10 cellular contexts compared by ENCODE assay signal in the genomic region with DNA sequence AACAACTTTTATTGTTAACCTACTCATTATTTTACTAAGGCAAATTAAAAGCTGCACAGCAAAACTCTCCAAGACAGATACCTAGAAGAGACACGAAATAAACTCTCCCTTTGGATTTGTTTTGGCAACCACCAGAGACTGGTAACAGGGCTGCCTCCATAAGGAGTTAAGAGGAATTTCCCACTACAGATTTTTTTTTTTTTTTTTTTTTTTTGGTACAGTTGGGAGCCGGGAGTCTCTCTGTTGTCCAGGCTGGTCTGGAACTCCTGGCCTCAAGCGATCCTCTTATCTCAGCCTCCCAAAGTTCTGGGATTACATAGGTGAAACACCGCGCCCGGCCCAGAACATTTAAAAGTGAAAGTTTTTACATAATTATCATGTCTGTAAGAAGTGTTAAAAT.
DNase-seq lines count a peak whose midpoint lies in the region; ATAC-seq and TF ChIP-seq lines count a peak whose summit lies in the region.
"Had no signal": no experiment of that assay in that cellular context is flagged by ENCODE, and none has a peak within 500 bp of the region (broad histone marks: within the 10 kb centered on the region; RNA-seq: fewer than 3 reads in every experiment).

No MANE protein-coding gene starts in this region.

- no peak overlapping the region for H3K4me3 ChIP-seq in HEK293 (ENCODE audit: low read depth, low read length)
- H3K4me3 ChIP-seq in ascending aorta = peak overlapping the region; percentile 70 to 93
- peak overlapping the region; percentile 94 for H3K4me3 ChIP-seq in thoracic aorta
- no peak overlapping the region for H3K4me3 ChIP-seq in effector memory CD4-positive, alpha-beta T cell (ENCODE audit: insufficient read depth, low read depth, low read length, poor library complexity, severe bottlenecking)

- intact Hi-C loops in ascending aorta (cut with DNase I) = no loop called here

- H3K36me3 ChIP-seq in HEK293 (ENCODE audit: control insufficient read depth in 2 of 2, insufficient read depth in 1 of 2, low read length in 2 of 2) = no peaks in the 10 kb centered on the region; a peak in 1 of 3 replicates
- no peaks in the 10 kb centered on the region for H3K36me3 ChIP-seq in ascending aorta
- H3K36me3 ChIP-seq in thoracic aorta = no peaks in the 10 kb centered on the region
- no peaks in the 10 kb centered on the region for H3K36me3 ChIP-seq in effector memory CD4-positive, alpha-beta T cell (ENCODE audit: control insufficient read depth, insufficient read depth, low read length)

- H3K27me3 ChIP-seq in ascending aorta (no peaks in the 10 kb centered on the region), thoracic aorta (replicated peaks; ENCODE audit: insufficient read depth) (no peaks in the 10 kb centered on the region)
- H3K27me3 ChIP-seq in effector memory CD4-positive, alpha-beta T cell (replicated peaks; ENCODE audit: control insufficient read depth, insufficient read depth, low read length, poor library complexity, severe bottlenecking) = no peaks in the 10 kb centered on the region

- TF ChIP-seq CTCF in HEK293 (tag by site-specific recombination; IDR thresholded peaks at IDR 0.05) = no peak
- no peak for TF ChIP-seq CTCF in ascending aorta (IDR thresholded peaks at IDR 0.05)
- TF ChIP-seq CTCF in thoracic aorta (IDR thresholded peaks at IDR 0.05) = no peak

- H3K27ac ChIP-seq in HEK293 (ENCODE audit: extremely low read depth, low read depth, low read length) (no peak overlapping the region), ascending aorta (peak overlapping the region; percentile 84 to 98), thoracic aorta (peak overlapping the region; percentile 92 to 94)
- no peak overlapping the region for H3K27ac ChIP-seq in effector memory CD4-positive, alpha-beta T cell (ENCODE audit: insufficient read depth, low read length, poor library complexity, severe bottlenecking)

- H3K9me3 ChIP-seq in HEK293 (ENCODE audit: control insufficient read depth, insufficient read depth, low read depth, low read length) (no peaks in the 10 kb centered on the region), ascending aorta (no peaks in the 10 kb centered on the region), thoracic aorta (no peaks in the 10 kb centered on the region)
- no peaks in the 10 kb centered on the region for H3K9me3 ChIP-seq in effector memory CD4-positive, alpha-beta T cell (ENCODE audit: control insufficient read depth, low read length)

- H3K4me1 ChIP-seq in HEK293 (ENCODE audit: control insufficient read depth, insufficient read depth, low read length) (peaks cover 19% of the 10 kb centered on the region), ascending aorta (peaks cover 4 to 19% of the 10 kb centered on the region in 2 donors), thoracic aorta (ENCODE audit: control insufficient read depth in 1 of 2, low read depth in 2 of 2) (peaks cover 0 to 34% of the 10 kb centered on the region in 2 donors)
- peaks cover 3% of the 10 kb centered on the region for H3K4me1 ChIP-seq in effector memory CD4-positive, alpha-beta T cell (ENCODE audit: control insufficient read depth, insufficient read depth, low read length, poor library complexity, severe bottlenecking)

- POLR2A ChIA-PET in HEK293 (lab: Yijun Ruan, JAX) = interaction anchor here (0.7 to 1.6 kb wide), 2 partner anchors 14 to 203 kb away, joined by 4 to 8 read pairs; no protein-coding TSS in a partner anchor

- no peak for DNase-seq in ascending aorta (ENCODE audit: low spot score in 2 of 2)
- peak; percentile 40 for DNase-seq in kidney tubule cell (ENCODE audit: low spot score)
- no peak for DNase-seq in thoracic aorta (ENCODE audit: low spot score)
- DNase-seq in effector memory CD4-positive, alpha-beta T cell = no peak
- DNase-seq in GOT3 (lab: John Stamatoyannopoulos, UW) = no peak
- DNase-seq: NCI-H1092 treated with DMSO at 0.1 percent for 48 hours; right cardiac atrium; stimulated activated naive B cell treated with anti-CD40 and anti-IgM and Interleukin-4, amounts not matched to agents 10 μg/mL and 1 μg/mL and 100 μg/mL, for 72 hours had no signal

- CTCF ChIA-PET in HEK293 (lab: Yijun Ruan, JAX) = interaction anchor here (0.6 to 0.8 kb wide), 4 partner anchors 120 to 480 kb away, joined by 3 to 4 read pairs (median 3); no protein-coding TSS in a partner anchor

- ATAC-seq in thoracic aorta (ENCODE audit: insufficient number of reproducible peaks, low FRiP score, low read depth) (no peak), GM19467 (IDR thresholded peaks at IDR 0.05; ENCODE audit: unreplicated experiment) (no peak)
- ATAC-seq: right cardiac atrium; stimulated activated naive B cell treated with anti-CD40 and anti-IgM and Interleukin-4, amounts not matched to agents 10 μg/mL and 1 μg/mL and 100 μg/mL, for 72 hours had no signal

TF ChIP-seq in HEK293, 187 proteins besides CTCF, POLR2A, EP300 and RAD21 (continues in another document):
- TF ChIP-seq ZFP41 (tag by site-specific recombination; IDR thresholded peaks at IDR 0.05; ENCODE audit: borderline replicate concordance) (no peak), ZNF548 (tag by site-specific recombination; IDR thresholded peaks at IDR 0.05) (no peak), ZNF174 (tag by site-specific recombination; IDR thresholded peaks at IDR 0.05) (no peak), ZXDB (tag by site-specific recombination; IDR thresholded peaks at IDR 0.05) (no peak), ZNF202 (tag by site-specific recombination; IDR thresholded peaks at IDR 0.05; ENCODE audit: borderline replicate concordance) (no peak), ZNF664 (tag by site-specific recombination; IDR thresholded peaks at IDR 0.05) (peak; percentile 37; the same call in 1 of the 2 replicates), BCL11B (tag by site-specific recombination; IDR thresholded peaks at IDR 0.05; ENCODE audit: low read depth) (no peak), ZFP69B (tag by site-specific recombination; IDR thresholded peaks at IDR 0.05) (no peak), ZNF114 (tag by site-specific recombination; IDR thresholded peaks at IDR 0.05) (no peak)
- TF ChIP-seq, protein P1, sequence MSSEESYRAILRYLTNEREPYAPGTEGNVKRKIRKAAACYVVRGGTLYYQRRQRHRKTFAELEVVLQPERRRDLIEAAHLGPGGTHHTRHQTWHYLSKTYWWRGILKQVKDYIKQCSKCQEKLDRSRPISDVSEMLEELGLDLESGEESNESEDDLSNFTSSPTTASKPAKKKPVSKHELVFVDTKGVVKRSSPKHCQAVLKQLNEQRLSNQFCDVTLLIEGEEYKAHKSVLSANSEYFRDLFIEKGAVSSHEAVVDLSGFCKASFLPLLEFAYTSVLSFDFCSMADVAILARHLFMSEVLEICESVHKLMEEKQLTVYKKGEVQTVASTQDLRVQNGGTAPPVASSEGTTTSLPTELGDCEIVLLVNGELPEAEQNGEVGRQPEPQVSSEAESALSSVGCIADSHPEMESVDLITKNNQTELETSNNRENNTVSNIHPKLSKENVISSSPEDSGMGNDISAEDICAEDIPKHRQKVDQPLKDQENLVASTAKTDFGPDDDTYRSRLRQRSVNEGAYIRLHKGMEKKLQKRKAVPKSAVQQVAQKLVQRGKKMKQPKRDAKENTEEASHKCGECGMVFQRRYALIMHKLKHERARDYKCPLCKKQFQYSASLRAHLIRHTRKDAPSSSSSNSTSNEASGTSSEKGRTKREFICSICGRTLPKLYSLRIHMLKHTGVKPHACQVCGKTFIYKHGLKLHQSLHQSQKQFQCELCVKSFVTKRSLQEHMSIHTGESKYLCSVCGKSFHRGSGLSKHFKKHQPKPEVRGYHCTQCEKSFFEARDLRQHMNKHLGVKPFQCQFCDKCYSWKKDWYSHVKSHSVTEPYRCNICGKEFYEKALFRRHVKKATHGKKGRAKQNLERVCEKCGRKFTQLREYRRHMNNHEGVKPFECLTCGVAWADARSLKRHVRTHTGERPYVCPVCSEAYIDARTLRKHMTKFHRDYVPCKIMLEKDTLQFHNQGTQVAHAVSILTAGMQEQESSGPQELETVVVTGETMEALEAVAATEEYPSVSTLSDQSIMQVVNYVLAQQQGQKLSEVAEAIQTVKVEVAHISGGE (tag by site-specific recombination; conservative IDR thresholded peaks at IDR 0.05; ENCODE audit: low read depth) = no peak
- TF ChIP-seq, protein P2, sequence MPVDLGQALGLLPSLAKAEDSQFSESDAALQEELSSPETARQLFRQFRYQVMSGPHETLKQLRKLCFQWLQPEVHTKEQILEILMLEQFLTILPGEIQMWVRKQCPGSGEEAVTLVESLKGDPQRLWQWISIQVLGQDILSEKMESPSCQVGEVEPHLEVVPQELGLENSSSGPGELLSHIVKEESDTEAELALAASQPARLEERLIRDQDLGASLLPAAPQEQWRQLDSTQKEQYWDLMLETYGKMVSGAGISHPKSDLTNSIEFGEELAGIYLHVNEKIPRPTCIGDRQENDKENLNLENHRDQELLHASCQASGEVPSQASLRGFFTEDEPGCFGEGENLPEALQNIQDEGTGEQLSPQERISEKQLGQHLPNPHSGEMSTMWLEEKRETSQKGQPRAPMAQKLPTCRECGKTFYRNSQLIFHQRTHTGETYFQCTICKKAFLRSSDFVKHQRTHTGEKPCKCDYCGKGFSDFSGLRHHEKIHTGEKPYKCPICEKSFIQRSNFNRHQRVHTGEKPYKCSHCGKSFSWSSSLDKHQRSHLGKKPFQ (tag by site-specific recombination; IDR thresholded peaks at IDR 0.05) = no peak

Comparison
In these comparisons a context has a peak if more than half of its experiments do, and no peak if none do; other contexts are left out.
1. H3K27ac ChIP-seq: peak in ascending aorta (2 of 2) and thoracic aorta (2 of 2); none in HEK293 (single experiment) and effector memory CD4-positive, alpha-beta T cell (single experiment).
2. H3K4me3 ChIP-seq: peak in ascending aorta (2 of 2) and thoracic aorta (single experiment); none in HEK293 (single experiment) and effector memory CD4-positive, alpha-beta T cell (single experiment).